8 cellular contexts compared by ENCODE assay signal in the genomic region with DNA sequence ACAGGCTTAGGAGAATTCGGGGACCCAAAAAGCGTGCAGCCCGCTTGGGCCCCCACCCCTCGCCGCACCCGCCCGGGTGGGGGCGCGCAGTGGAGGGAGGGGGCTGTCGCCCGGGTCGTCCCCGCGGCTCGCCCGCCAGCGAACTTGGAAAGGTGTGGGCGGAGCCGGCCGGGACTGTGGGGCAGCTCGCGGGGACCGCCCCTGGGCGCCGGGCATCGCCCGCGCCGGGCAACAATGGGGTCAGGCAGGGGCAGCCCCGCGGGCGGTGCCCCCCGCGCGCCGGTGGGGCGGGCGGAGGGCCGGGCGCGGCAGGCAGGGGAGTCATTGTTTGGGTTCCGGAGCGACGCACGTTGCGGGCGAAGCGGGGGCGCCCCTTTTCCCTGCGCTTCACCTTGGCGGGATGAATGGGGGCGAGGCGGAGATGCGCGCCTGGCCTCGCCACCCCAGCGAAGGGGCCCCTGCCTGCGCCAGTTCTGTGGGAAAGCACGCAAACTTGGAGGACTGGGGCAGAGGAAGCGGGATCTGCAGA. TPM values are rescaled to one million over a fixed set of nuclear protein-coding genes. Genes with fewer than 3 reads are reported as not detected.
DNase-seq lines count a peak whose midpoint lies in the region; ATAC-seq and TF ChIP-seq lines count a peak whose summit lies in the region.

No MANE protein-coding gene starts in this region.

- no peaks in the 10 kb centered on the region for H3K27me3 Mint-ChIP-seq in activated T-cell treated with anti-CD3 and anti-CD28 coated beads, Interleukin-2, amount 50 U/mL, for 24 hours

- 0% methylated on average over 1 to 28 of the region's 60 CpGs for WGBS in tibial nerve, 2 donors

- ATAC-seq in HG03039 (IDR thresholded peaks at IDR 0.05; ENCODE audit: unreplicated experiment): peak; percentile 27

- peak overlapping the region; percentile 88 for H3K27ac Mint-ChIP-seq in activated T-cell treated with anti-CD3 and anti-CD28 coated beads, Interleukin-2, amount 50 U/mL, for 24 hours

- TF ChIP-seq EP300 in tibial nerve (IDR thresholded peaks at IDR 0.05): no peak

- H3K9me3 ChIP-seq in osteoblast (ENCODE audit: low read depth, low read length) (no peaks in the 10 kb centered on the region), tibial nerve (no peaks in the 10 kb centered on the region)

- H3K4me2 ChIP-seq in osteoblast (ENCODE audit: insufficient read depth, low read length): peak overlapping the region; percentile 79

- TF ChIP-seq POLR2A in tibial nerve (IDR thresholded peaks at IDR 0.05): no peak

- H4K20me1 ChIP-seq in osteoblast (ENCODE audit: insufficient read depth, low read length): no peaks in the 10 kb centered on the region

- peaks cover 15% of the 10 kb centered on the region for H3K36me3 Mint-ChIP-seq in activated T-cell treated with anti-CD3 and anti-CD28 coated beads, Interleukin-2, amount 50 U/mL, for 24 hours (ENCODE audit: low read depth)

- H3K9me3 Mint-ChIP-seq in activated T-cell treated with anti-CD3 and anti-CD28 coated beads, Interleukin-2, amount 50 U/mL, for 24 hours: no peaks in the 10 kb centered on the region

- H3K4me1 ChIP-seq in osteoblast (ENCODE audit: insufficient read depth, low read length) (peaks cover 26% of the 10 kb centered on the region), tibial nerve (peaks cover 0 to 30% (median 15%) of the 10 kb centered on the region in 4 donors)

- TF ChIP-seq CTCF in fibroblast of mammary gland (conservative IDR thresholded peaks at IDR 0.05; ENCODE audit: control insufficient read depth, insufficient read depth, low read depth, low read length) (no peak), osteoblast (IDR thresholded peaks at IDR 0.05; ENCODE audit: extremely low read depth, low read depth, low read length) (no peak), tibial nerve (IDR thresholded peaks at IDR 0.05) (no peak)

- H3K36me3 ChIP-seq in osteoblast (ENCODE audit: insufficient read depth, low read length): no peaks in the 10 kb centered on the region
- no peaks in the 10 kb centered on the region for H3K36me3 ChIP-seq in tibial nerve

- H3K4me1 Mint-ChIP-seq in activated T-cell treated with anti-CD3 and anti-CD28 coated beads, Interleukin-2, amount 50 U/mL, for 24 hours (ENCODE audit: low read depth): peaks cover 30% of the 10 kb centered on the region

- no peak overlapping the region for H3K4me3 Mint-ChIP-seq in activated T-cell treated with anti-CD3 and anti-CD28 coated beads, Interleukin-2, amount 50 U/mL, for 24 hours

- peaks cover 39% of the 10 kb centered on the region for H3K79me2 ChIP-seq in osteoblast (ENCODE audit: insufficient read depth, low read length)

- H3K4me3 ChIP-seq in fibroblast of mammary gland (ENCODE audit: control insufficient read depth, low read depth, low read length) (peak overlapping the region; percentile 88), osteoblast (ENCODE audit: insufficient read depth, low read length) (peak overlapping the region; percentile 85), tibial nerve (peak overlapping the region; percentile 62 to 89 (median 81))

- no peaks in the 10 kb centered on the region for H3K27me3 ChIP-seq in osteoblast (ENCODE audit: insufficient read depth, low read length)
- H3K27me3 ChIP-seq in tibial nerve: no peaks in the 10 kb centered on the region

- H3K27ac ChIP-seq in osteoblast (ENCODE audit: low read depth, low read length) (peak overlapping the region; percentile 85), tibial nerve (peak overlapping the region; percentile 87 to 98 (median 97))

- H2AFZ ChIP-seq in osteoblast (ENCODE audit: low read length): peak overlapping the region; percentile 58

- peak; percentile 28 to 47 for DNase-seq in SHP77 (lab: John Stamatoyannopoulos, UW)
- DNase-seq in SHP77 treated with DMSO at 0.1 percent for 48 hours (lab: John Stamatoyannopoulos, UW): no peak
- DNase-seq in NCI-H69 (lab: John Stamatoyannopoulos, UW): peak; percentile 88
- peak; percentile 84 for DNase-seq in activated T-cell treated with anti-CD3 and anti-CD28 coated beads, Interleukin-2, amount 50 U/mL, for 24 hours
- no peak for DNase-seq in fibroblast of mammary gland (ENCODE audit: low read depth)
- DNase-seq in osteoblast (ENCODE audit: insufficient read length, low spot score, missing footprints): peak; percentile 86
- DNase-seq in tibial nerve (ENCODE audit: low spot score in 2 of 2): peak in 1 of 2 donors; percentile 16

RNA-seq across cellular contexts. Expression of a gene that starts 0.6 kb away (rescaled TPM):
- total RNA-seq in osteoblast (43.4 and 44.8 TPM in 2 replicates), tibial nerve (10 to 100 TPM in 3 of 4 donors, 1 to 10 TPM in 1; 7.8 to 20.3 (median 14.1) TPM)

Comparison
In these comparisons a context has a peak if more than half of its experiments do, and no peak if none do; other contexts are left out.
1. DNase-seq: peak in SHP77 (2 of 2), NCI-H69 (single experiment), activated T-cell treated with anti-CD3 and anti-CD28 coated beads, Interleukin-2, amount 50 U/mL, for 24 hours (single experiment) and osteoblast (single experiment); none in SHP77 treated with DMSO at 0.1 percent for 48 hours (single experiment) and fibroblast of mammary gland (single experiment).
2. Peak in every context shown above with its lines, with median percentiles within 50 percentile points of each other: H3K4me3 ChIP-seq.